Comparison of ENCODE assay signal across 8 cellular contexts in the genomic region with DNA sequence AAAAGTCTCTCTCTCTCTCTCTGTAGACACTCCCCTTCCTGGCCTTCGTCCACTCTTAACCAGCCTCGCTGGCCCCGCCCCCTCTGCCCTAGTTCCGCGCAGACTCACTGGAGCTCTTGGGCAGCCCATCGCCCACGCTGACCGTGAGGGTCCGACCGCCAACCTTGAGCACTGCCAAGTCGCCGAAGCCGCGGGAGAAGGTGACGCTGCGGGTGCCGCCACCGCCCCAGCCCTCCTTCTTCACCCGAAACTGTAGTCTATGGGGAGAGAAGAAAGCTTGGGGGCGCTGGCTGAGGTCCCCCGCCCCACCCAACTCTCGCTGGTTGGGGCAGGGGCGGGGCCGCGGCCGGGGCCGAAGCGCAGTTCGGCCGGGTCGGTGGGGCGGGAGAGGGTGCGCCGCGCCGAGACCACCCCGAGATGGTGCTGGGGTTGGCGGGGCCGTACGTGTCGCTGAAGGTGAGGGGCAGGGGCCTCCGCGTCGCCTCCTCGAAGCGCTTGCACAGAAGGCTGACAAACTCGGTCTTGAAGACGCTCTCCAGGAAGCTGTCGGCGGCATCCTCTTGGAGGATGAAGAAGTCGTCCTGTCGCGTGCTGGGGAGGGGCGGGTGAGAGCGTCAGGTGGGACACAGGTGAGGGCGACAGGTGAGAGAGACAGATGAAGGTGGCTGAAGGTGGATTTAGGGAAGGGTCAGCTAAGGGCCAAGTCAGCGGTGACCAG. TPM values are rescaled to one million over a fixed set of nuclear protein-coding genes. Genes with fewer than 3 reads are reported as not detected.
DNase-seq lines count a peak whose midpoint lies in the region; ATAC-seq and TF ChIP-seq lines count a peak whose summit lies in the region.

No MANE protein-coding gene starts in this region.

- no peak overlapping the region for H3K4me3 ChIP-seq in CD4-positive, CD25-positive, alpha-beta regulatory T cell (ENCODE audit: low read depth, low read length)
- peak overlapping the region; percentile 54 to 74 for H3K4me3 ChIP-seq in right atrium auricular region

- intact Hi-C loops in posterior cingulate gyrus (cut with DNase I) = no loop called here

- H3K27ac ChIP-seq in CD4-positive, CD25-positive, alpha-beta regulatory T cell (ENCODE audit: insufficient read depth, low read length, poor library complexity, severe bottlenecking) = no peak overlapping the region
- H3K27ac ChIP-seq in angular gyrus (ENCODE audit: low read depth, low read length) (peak overlapping the region; percentile 83), right atrium auricular region (peak overlapping the region; percentile 92 to 93)

- no peaks in the 10 kb centered on the region for H3K9me3 Mint-ChIP-seq in CD4-positive, CD25-positive, alpha-beta regulatory T cell

- no peak for ATAC-seq in CD4-positive, CD25-positive, alpha-beta regulatory T cell (ENCODE audit: low read depth in 2 of 2)
- ATAC-seq in GM18519 (IDR thresholded peaks at IDR 0.05; ENCODE audit: low FRiP score, unreplicated experiment) = no peak
- ATAC-seq in GM18498 (IDR thresholded peaks at IDR 0.05; ENCODE audit: unreplicated experiment) = no peak
- ATAC-seq in HG02798 (IDR thresholded peaks at IDR 0.05; ENCODE audit: poor library complexity, unreplicated experiment) = no peak

- H3K4me3 Mint-ChIP-seq in CD4-positive, CD25-positive, alpha-beta regulatory T cell = no peak overlapping the region

- peaks cover 0 to 17% (median 3%) of the 10 kb centered on the region in 4 donors for H3K4me1 Mint-ChIP-seq in CD4-positive, CD25-positive, alpha-beta regulatory T cell

- TF ChIP-seq CTCF in right atrium auricular region (IDR thresholded peaks at IDR 0.05) = no peak

- DNase-seq in CD4-positive, CD25-positive, alpha-beta regulatory T cell = no peak
- DNase-seq in NCI-H1092 (lab: John Stamatoyannopoulos, UW) (peak; percentile 81), right atrium auricular region (ENCODE audit: low spot score) (peak; percentile 92), posterior cingulate gyrus (peak; percentile 73 to 98 (median 87))

- H3K9me3 ChIP-seq in CD4-positive, CD25-positive, alpha-beta regulatory T cell (ENCODE audit: control insufficient read depth in 2 of 2, low read length in 2 of 2) = no peaks in the 10 kb centered on the region
- no peaks in the 10 kb centered on the region for H3K9me3 ChIP-seq in right atrium auricular region

- no peaks in the 10 kb centered on the region for H3K27me3 ChIP-seq in CD4-positive, CD25-positive, alpha-beta regulatory T cell (ENCODE audit: control insufficient read depth, insufficient read depth, low read length)
- H3K27me3 ChIP-seq in right atrium auricular region = no peaks in the 10 kb centered on the region

- no peaks in the 10 kb centered on the region for H3K4me1 ChIP-seq in CD4-positive, CD25-positive, alpha-beta regulatory T cell (ENCODE audit: control insufficient read depth, insufficient read depth, low read length, poor library complexity, severe bottlenecking)
- H3K4me1 ChIP-seq in right atrium auricular region = peaks cover 0 to 12% of the 10 kb centered on the region in 2 donors

- peak overlapping the region; percentile 49 to 97 (median 62) for H3K27ac Mint-ChIP-seq in CD4-positive, CD25-positive, alpha-beta regulatory T cell

- H3K36me3 Mint-ChIP-seq in CD4-positive, CD25-positive, alpha-beta regulatory T cell = peaks cover 29% of the 10 kb centered on the region

- H3K36me3 ChIP-seq in CD4-positive, CD25-positive, alpha-beta regulatory T cell (ENCODE audit: control insufficient read depth, insufficient read depth, low read length) = peaks cover 76% of the 10 kb centered on the region
- no peaks in the 10 kb centered on the region for H3K36me3 ChIP-seq in right atrium auricular region

- H3K27me3 Mint-ChIP-seq in CD4-positive, CD25-positive, alpha-beta regulatory T cell = no peaks in the 10 kb centered on the region

RNA-seq across cellular contexts. Expression of a gene that starts 12.5 kb away (rescaled TPM):
- total RNA-seq in CD4-positive, CD25-positive, alpha-beta regulatory T cell = 35.1 TPM
- polyA plus RNA-seq in CD4-positive, CD25-positive, alpha-beta regulatory T cell = 10 to 100 TPM in 3 of 4 donors, 1 to 10 TPM in 1; 9.7 to 15.0 (median 12.6) TPM
- 10 to 100 TPM in 1 of 2 donors, 1 to 10 TPM in 1; 8.2 to 13.5 TPM for total RNA-seq in right atrium auricular region

RNA-seq across cellular contexts. Expression of a gene that starts 24.1 kb away (rescaled TPM):
- 3.7 TPM for total RNA-seq in CD4-positive, CD25-positive, alpha-beta regulatory T cell
- under 1 TPM in 2 of 4 donors, not detected in 2; 0.06 to 0.21 TPM for polyA plus RNA-seq in CD4-positive, CD25-positive, alpha-beta regulatory T cell
- under 1 TPM; 0.19 to 0.79 TPM for total RNA-seq in right atrium auricular region

RNA-seq across cellular contexts. Expression of a gene that starts 50.7 kb away (rescaled TPM):
- total RNA-seq in CD4-positive, CD25-positive, alpha-beta regulatory T cell = 289 TPM
- polyA plus RNA-seq in CD4-positive, CD25-positive, alpha-beta regulatory T cell = 10 to 100 TPM; 45.3 to 79.3 (median 61.5) TPM
- total RNA-seq in right atrium auricular region = 10 to 100 TPM in 1 of 2 donors, 1 to 10 TPM in 1; 4.4 to 10.8 TPM

Comparison
In these comparisons a context has a peak if more than half of its experiments do, and no peak if none do; other contexts are left out.
1. DNase-seq: peak in NCI-H1092 (single experiment), right atrium auricular region (single experiment) and posterior cingulate gyrus (10 of 10); none in CD4-positive, CD25-positive, alpha-beta regulatory T cell (0 of 3).
2. RNA of a gene that starts 50.7 kb away (total RNA-seq): 289 TPM in CD4-positive, CD25-positive, alpha-beta regulatory T cell (single experiment); 4.4 to 10.8 TPM in right atrium auricular region; every median in the first group is over 10 times any median in the second.